In the genomic region with DNA sequence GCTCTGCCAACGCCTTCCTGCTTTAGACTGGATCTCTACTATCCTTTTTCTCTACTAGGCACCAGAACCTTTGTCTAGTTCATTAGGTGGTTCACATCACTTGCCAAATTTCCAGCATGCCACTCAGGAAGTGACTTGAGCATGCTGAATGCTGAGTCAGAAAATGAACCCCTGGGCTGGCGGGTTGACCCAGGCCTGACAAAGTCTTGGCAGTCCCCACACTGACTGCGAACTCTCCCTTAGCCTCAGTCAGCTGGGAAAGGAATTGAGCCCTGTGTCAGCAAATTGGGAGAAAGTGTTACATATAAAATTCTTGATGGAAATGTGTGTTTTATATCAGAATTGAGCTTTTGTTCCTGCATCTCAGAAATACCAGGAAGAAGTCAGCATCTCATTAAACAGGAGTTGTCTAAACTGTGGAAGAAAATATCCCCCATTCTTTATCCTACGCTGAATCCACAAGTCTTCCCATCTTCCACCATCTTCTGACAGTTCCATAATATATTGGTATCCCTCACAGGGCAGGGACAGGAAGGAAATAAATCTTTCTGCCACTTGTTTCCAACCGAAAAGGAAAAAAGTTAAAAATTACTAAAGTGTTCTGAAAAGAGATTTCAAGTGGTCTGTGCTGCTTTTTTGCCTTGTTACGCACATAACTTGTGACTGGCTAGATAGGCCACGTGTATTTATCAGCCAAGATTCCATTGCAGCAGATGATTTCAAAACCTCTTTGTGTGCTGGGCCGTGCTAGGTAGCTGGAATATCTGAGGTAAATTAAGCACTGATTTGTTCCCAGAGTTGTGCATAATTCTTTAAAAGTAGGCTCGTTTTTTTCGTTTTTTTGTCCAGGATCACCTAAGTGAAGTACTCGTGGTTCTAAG, we compare ENCODE assay signal across 9 cellular contexts. TPM values are rescaled to one million over a fixed set of nuclear protein-coding genes. Genes with fewer than 3 reads are reported as not detected.
DNase-seq lines count a peak whose midpoint lies in the region; ATAC-seq, FAIRE-seq and TF ChIP-seq lines count a peak whose summit lies in the region.
"Had no signal": no experiment of that assay in that cellular context is flagged by ENCODE, and none has a peak within 500 bp of the region (broad histone marks: within the 10 kb centered on the region; RNA-seq: fewer than 3 reads in every experiment).

No MANE protein-coding gene starts in this region.

- no peak overlapping the region for H3K4me3 ChIP-seq in CD8-positive, alpha-beta memory T cell (ENCODE audit: low read length)
- H3K4me3 ChIP-seq in OCI-LY7 (ENCODE audit: low read depth, low read length, poor library complexity, severe bottlenecking) (no peak overlapping the region), endothelial cell of umbilical vein (replicated peaks in 1 of 3; ENCODE audit: insufficient read depth in 1 of 3, low read depth in 1 of 3, low read length in 3 of 3) (no peak overlapping the region)

- TF ChIP-seq POLR2A in endothelial cell of umbilical vein (IDR thresholded peaks at IDR 0.05; ENCODE audit: low read depth, low read length) = no peak

- peak in 1 of 5 donors; percentile 9 for DNase-seq in CD8-positive, alpha-beta memory T cell
- no peak for DNase-seq in OCI-LY7 (ENCODE audit: low spot score)
- peak; percentile 73 for DNase-seq in endothelial cell of umbilical vein (ENCODE audit: low read depth, low spot score)
- no peak for DNase-seq in omental fat pad (ENCODE audit: low spot score)
- no peak for DNase-seq in stimulated activated CD4-positive, alpha-beta T cell treated with anti-CD3 and anti-CD28 coated beads, Interleukin-15, amount 100 ng/mL, for 24 hours
- DNase-seq in HTR-8/SVneo (ENCODE audit: insufficient read length, low spot score) = no peak
- DNase-seq in NCI-H1417 (lab: John Stamatoyannopoulos, UW) = no peak
- no peak for DNase-seq in DMS53 (lab: John Stamatoyannopoulos, UW)

- CTCF ChIA-PET in CD8-positive, alpha-beta memory T cell (lab: Charles Lee) = interaction anchor here (0.8 kb wide), 1 partner anchor 21 kb away, joined by 3 read pairs; no protein-coding TSS in a partner anchor
- CTCF ChIA-PET in OCI-LY7 (lab: Charles Lee; ENCODE audit: unreplicated experiment) (no interaction called here), endothelial cell of umbilical vein (lab: Charles Lee) (interaction anchor here (1.1 to 14.8 kb wide), 4 partner anchors 9 to 58 kb away, joined by 3 to 231 read pairs (median 4); no protein-coding TSS in a partner anchor)

- no peaks in the 10 kb centered on the region for H3K9me2 ChIP-seq in OCI-LY7 (ENCODE audit: insufficient read depth, low read length)

- H3K9me3 ChIP-seq in CD8-positive, alpha-beta memory T cell (ENCODE audit: low read length) = no peaks in the 10 kb centered on the region
- H3K9me3 ChIP-seq in OCI-LY7 (ENCODE audit: low read length) = peaks cover 5% of the 10 kb centered on the region; the same call in 1 of the 2 replicates
- no peaks in the 10 kb centered on the region for H3K9me3 ChIP-seq in endothelial cell of umbilical vein (replicated peaks; ENCODE audit: control insufficient read depth, insufficient read depth, low read length)

- peaks cover 0 to 24% (median 9%) of the 10 kb centered on the region in 3 donors for H3K36me3 Mint-ChIP-seq in CD8-positive, alpha-beta memory T cell

- no peak overlapping the region for H2AFZ ChIP-seq in OCI-LY7 (ENCODE audit: low read length)
- H2AFZ ChIP-seq in endothelial cell of umbilical vein (ENCODE audit: low read depth, low read length) = no peak overlapping the region

- no TSS peak for BruUV-seq in OCI-LY7 (replicated peaks; lab: Mats Ljungman, UMichigan)
- no TSS peak for BruUV-seq in endothelial cell of umbilical vein (replicated peaks; lab: Mats Ljungman, UMichigan)

- peak; percentile 35 for ATAC-seq in omental fat pad (ENCODE audit: low FRiP score)

- H3K27ac Mint-ChIP-seq in CD8-positive, alpha-beta memory T cell = peak overlapping the region in 5 of 8 donors; percentile 2 to 94 (median 72)

- H4K20me1 ChIP-seq in OCI-LY7 (ENCODE audit: insufficient read depth, low read length) = no peaks in the 10 kb centered on the region
- no peaks in the 10 kb centered on the region for H4K20me1 ChIP-seq in endothelial cell of umbilical vein (replicated peaks; ENCODE audit: control insufficient read depth, extremely low read depth, insufficient read depth, low read length)

- FAIRE-seq in endothelial cell of umbilical vein (lab: Jason Lieb, UNC) = peak; percentile 95
- no peak for FAIRE-seq in HTR-8/SVneo (lab: Jason Lieb, UNC)

- no peaks in the 10 kb centered on the region for H3K9me3 Mint-ChIP-seq in CD8-positive, alpha-beta memory T cell

- dilution Hi-C loops in endothelial cell of umbilical vein (cut with MboI; ENCODE audit: extremely low pct_ligation_motif_present, low sequenced_read_pairs) = no loop called here

- H3K27me3 Mint-ChIP-seq in CD8-positive, alpha-beta memory T cell = peaks cover 0 to 1% of the 10 kb centered on the region in 2 donors

- H3K9ac ChIP-seq in endothelial cell of umbilical vein (replicated peaks; ENCODE audit: extremely low read depth, insufficient read depth, low read length) = no peak overlapping the region

- intact Hi-C loops in OCI-LY7 (cut with micrococcal nuclease; ENCODE audit: unreplicated experiment) (no loop called here), endothelial cell of umbilical vein (cut with micrococcal nuclease) (loop anchor here (2.0 kb wide), 1 partner anchor 41 kb away; no protein-coding TSS in a partner anchor)

- H3K9me1 ChIP-seq in endothelial cell of umbilical vein (replicated peaks; ENCODE audit: control insufficient read depth, extremely low read depth, insufficient read depth, low read length) = no peaks in the 10 kb centered on the region

- H3K4me2 ChIP-seq in OCI-LY7 (ENCODE audit: low read length) (peak overlapping the region; percentile 35; the same call in 1 of the 2 replicates), endothelial cell of umbilical vein (ENCODE audit: insufficient read depth, low read length) (peak overlapping the region; percentile 35)

- H3K36me3 ChIP-seq in CD8-positive, alpha-beta memory T cell (ENCODE audit: insufficient read depth, low read length) = no peaks in the 10 kb centered on the region
- H3K36me3 ChIP-seq in OCI-LY7 (ENCODE audit: insufficient read depth, low read length) (peaks cover 39% of the 10 kb centered on the region), endothelial cell of umbilical vein (ENCODE audit: control insufficient read depth in 2 of 2, extremely low read depth in 1 of 2, insufficient read depth in 2 of 2, low read length in 2 of 2) (peaks cover 0 to 10% of the 10 kb centered on the region in 2 experiments)

- H3K79me2 ChIP-seq in OCI-LY7 (ENCODE audit: insufficient read depth, low read depth, low read length) = no peaks in the 10 kb centered on the region
- H3K79me2 ChIP-seq in endothelial cell of umbilical vein (ENCODE audit: control insufficient read depth, insufficient read depth, low read length) = no peaks in the 10 kb centered on the region

- peak overlapping the region in 1 of 7 donors; percentile 59 for H3K4me3 Mint-ChIP-seq in CD8-positive, alpha-beta memory T cell

- peaks cover 16 to 27% (median 17%) of the 10 kb centered on the region in 3 donors for H3K4me1 Mint-ChIP-seq in CD8-positive, alpha-beta memory T cell

- no peaks in the 10 kb centered on the region for H3K4me1 ChIP-seq in CD8-positive, alpha-beta memory T cell (ENCODE audit: insufficient read depth, low read length)
- H3K4me1 ChIP-seq in OCI-LY7 (ENCODE audit: insufficient read depth, low read length, poor library complexity, severe bottlenecking) (peaks cover 48% of the 10 kb centered on the region), endothelial cell of umbilical vein (ENCODE audit: control insufficient read depth, extremely low read depth, insufficient read depth, low read length) (peaks cover 32% of the 10 kb centered on the region)

- no peak overlapping the region for H3K27ac ChIP-seq in CD8-positive, alpha-beta memory T cell (ENCODE audit: low read depth, low read length)
- H3K27ac ChIP-seq in OCI-LY7 (ENCODE audit: low read depth, low read length, poor library complexity, severe bottlenecking) (peak overlapping the region; percentile 27), endothelial cell of umbilical vein (ENCODE audit: insufficient read depth, low read depth, low read length) (peak overlapping the region; percentile 31)

- H3K27me3 ChIP-seq in CD8-positive, alpha-beta memory T cell (ENCODE audit: insufficient read depth, low read length, poor library complexity, severe bottlenecking) = no peaks in the 10 kb centered on the region
- H3K27me3 ChIP-seq in endothelial cell of umbilical vein (ENCODE audit: control insufficient read depth in 2 of 2, insufficient read depth in 2 of 2, low read length in 2 of 2) = no peaks in the 10 kb centered on the region

- POLR2A ChIA-PET in CD8-positive, alpha-beta memory T cell (lab: Charles Lee) = interaction anchor here (1.2 kb wide), 1 partner anchor 12 kb away, joined by 3 read pairs; no protein-coding TSS in a partner anchor
- POLR2A ChIA-PET in OCI-LY7 (lab: Charles Lee) (interaction anchor here (0.6 to 1.9 kb wide), 5 partner anchors 11 to 143 kb away, joined by 3 to 7 read pairs (median 5); no protein-coding TSS in a partner anchor), endothelial cell of umbilical vein (lab: Charles Lee) (no interaction called here)

- TF ChIP-seq CTCF in OCI-LY7 (conservative IDR thresholded peaks at IDR 0.05; ENCODE audit: low read length) (no peak), endothelial cell of umbilical vein (IDR thresholded peaks at IDR 0.05; ENCODE audit: extremely low read depth in 1 of 2, insufficient read depth in 1 of 2, low read depth in 1 of 2, low read length in 2 of 2) (no peak), omental fat pad (IDR thresholded peaks at IDR 0.05) (no peak)

TF ChIP-seq in endothelial cell of umbilical vein, 7 proteins besides CTCF, POLR2A, EP300 and RAD21 (continues in another document):
- TF ChIP-seq JUN (IDR thresholded peaks at IDR 0.05; ENCODE audit: borderline replicate concordance, insufficient read depth, insufficient read length, low read depth) (no peak), GATA2 (IDR thresholded peaks at IDR 0.05; ENCODE audit: insufficient read depth, insufficient read length, low read depth, low read length) (no peak)
- TF ChIP-seq, protein P1, sequence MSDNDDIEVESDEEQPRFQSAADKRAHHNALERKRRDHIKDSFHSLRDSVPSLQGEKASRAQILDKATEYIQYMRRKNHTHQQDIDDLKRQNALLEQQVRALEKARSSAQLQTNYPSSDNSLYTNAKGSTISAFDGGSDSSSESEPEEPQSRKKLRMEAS (IDR thresholded peaks at IDR 0.05; ENCODE audit: insufficient read depth, insufficient read length) = no peak

RNA-seq across cellular contexts. Expression of a gene that starts 16.7 kb away (rescaled TPM):
- not detected for total RNA-seq in CD8-positive, alpha-beta memory T cell
- polyA plus RNA-seq in CD8-positive, alpha-beta memory T cell = not detected
- total RNA-seq in OCI-LY7 (2014; rRNA removed; shearing (Covaris generic)) = 0.25 and 1.6 TPM in 2 replicates
- total RNA-seq in OCI-LY7 (2022) (0.63 and 0.88 TPM in 2 replicates), endothelial cell of umbilical vein (not detected in 2 replicates), omental fat pad (not detected)
- polyA plus RNA-seq in endothelial cell of umbilical vein = not detected in 2 replicates
- not detected in 2 replicates for polyA plus RNA-seq in endothelial cell of umbilical vein (2011; cell fraction: cytosol; rRNA removed)
- polyA plus RNA-seq in endothelial cell of umbilical vein (2011; cell fraction: nucleus; rRNA removed) = not detected in 2 replicates
- not detected in 2 replicates for polyA plus RNA-seq in endothelial cell of umbilical vein (2012)
- not detected in 2 replicates for polyA minus RNA-seq in endothelial cell of umbilical vein
- polyA minus RNA-seq in endothelial cell of umbilical vein (2011; cell fraction: cytosol; rRNA and poly(A)+ RNA removed) = 61.3 TPM
- polyA minus RNA-seq in endothelial cell of umbilical vein (2011; cell fraction: nucleus; rRNA and poly(A)+ RNA removed) = 0.10 TPM in 2 replicates
- total RNA-seq: dermis microvascular lymphatic vessel endothelial cell had no signal
